Comparison of ENCODE assay signal across 17 cellular contexts in the genomic region with DNA sequence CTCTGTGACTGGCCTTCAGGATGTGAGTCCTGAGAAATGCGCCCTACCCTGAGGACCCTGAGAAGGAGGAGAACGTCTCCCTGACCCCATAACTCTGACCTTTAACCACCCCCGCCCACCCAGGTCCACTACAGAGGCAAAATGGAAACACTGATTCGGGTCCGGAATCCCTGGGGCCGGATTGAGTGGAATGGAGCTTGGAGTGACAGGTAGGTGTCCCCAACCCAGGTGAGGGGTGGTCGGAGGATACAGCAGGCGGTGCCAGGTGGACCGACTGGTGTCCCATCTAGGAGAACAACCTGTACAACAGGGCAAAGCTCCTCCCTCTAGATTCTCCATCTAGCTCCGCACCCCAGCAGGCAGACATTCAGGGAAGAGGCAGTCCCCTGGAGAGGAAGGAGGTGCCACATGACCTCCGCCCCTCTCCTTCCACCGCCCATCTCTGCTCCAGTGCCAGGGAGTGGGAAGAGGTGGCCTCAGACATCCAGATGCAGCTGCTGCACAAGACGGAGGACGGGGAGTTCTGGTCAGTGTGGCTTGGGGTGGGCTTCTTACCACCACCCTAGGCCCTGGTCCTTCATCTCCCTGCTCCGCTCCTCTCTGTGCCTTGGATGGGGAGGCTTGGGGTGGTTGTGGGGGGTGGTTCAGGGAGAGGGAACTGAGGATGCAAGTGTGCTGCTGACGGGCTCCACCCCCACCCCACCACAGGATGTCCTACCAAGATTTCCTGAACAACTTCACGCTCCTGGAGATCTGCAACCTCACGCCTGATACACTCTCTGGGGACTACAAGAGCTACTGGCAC. TPM values are rescaled to one million over a fixed set of nuclear protein-coding genes. Genes with fewer than 3 reads are reported as not detected.
A peak's percentile ranks its signal among the peaks of the same experiment; 100 is the strongest.
DNase-seq lines count a peak whose midpoint lies in the region; ATAC-seq and TF ChIP-seq lines count a peak whose summit lies in the region.
"Had no signal": no experiment of that assay in that cellular context is flagged by ENCODE, and none has a peak within 500 bp of the region (broad histone marks: within the 10 kb centered on the region; RNA-seq: fewer than 3 reads in every experiment).

No MANE protein-coding gene starts in this region.

- ATAC-seq in lower lobe of right lung (no peak), HG03175 (IDR thresholded peaks at IDR 0.05; ENCODE audit: unreplicated experiment) (no peak)
- ATAC-seq: foreskin keratinocyte had no signal

- no peaks in the 10 kb centered on the region for H3K27me3 ChIP-seq in BLaER1 treated with 17β-estradiol and CSF1 and Interleukin-3, amounts not matched to agents 10 nM and 100 nM
- H3K27me3 ChIP-seq in lower lobe of right lung (ENCODE audit: low read depth) (no peaks in the 10 kb centered on the region), stomach (no peaks in the 10 kb centered on the region)
- H3K27me3 ChIP-seq: foreskin keratinocyte had no signal

- peaks cover 24 to 49% (median 38%) of the 10 kb centered on the region in 10 experiments for H3K4me1 ChIP-seq in BLaER1 treated with 17β-estradiol and CSF1 and Interleukin-3, amounts not matched to agents 10 nM and 100 nM
- H3K4me1 ChIP-seq in lower lobe of right lung (peaks cover 3% of the 10 kb centered on the region), stomach (peaks cover 7 to 19% (median 8%) of the 10 kb centered on the region in 4 donors)

- H3K27me3 Mint-ChIP-seq in T-helper 2 cell treated with Interferon-gamma antibody and Interleukin-4, amounts not matched to agents 5 μg/mL and 100 μg/mL, for 36 hours (ENCODE audit: low read depth): no peaks in the 10 kb centered on the region

- no peaks in the 10 kb centered on the region for H3K9me3 Mint-ChIP-seq in T-helper 2 cell treated with Interferon-gamma antibody and Interleukin-4, amounts not matched to agents 5 μg/mL and 100 μg/mL, for 36 hours
- H3K9me3 Mint-ChIP-seq: activated CD4-positive, alpha-beta memory T cell treated with anti-CD3 and anti-CD28 coated beads, Interleukin-2, amount 10 ng/mL, durations not matched to agents 7 days and 5 days had no signal

- H3K4me2 ChIP-seq in BLaER1 treated with 17β-estradiol and CSF1 and Interleukin-3, amounts not matched to agents 10 nM and 100 nM: peak overlapping the region; percentile 82 to 100 (median 97)

- H3K4me3 Mint-ChIP-seq in T-helper 2 cell treated with Interferon-gamma antibody and Interleukin-4, amounts not matched to agents 5 μg/mL and 100 μg/mL, for 36 hours: peak overlapping the region; percentile 32
- H3K4me3 Mint-ChIP-seq: activated CD4-positive, alpha-beta memory T cell treated with anti-CD3 and anti-CD28 coated beads, Interleukin-2, amount 10 ng/mL, durations not matched to agents 7 days and 5 days had no signal

- H3K4me3 ChIP-seq in BLaER1 treated with 17β-estradiol and CSF1 and Interleukin-3, amounts not matched to agents 10 nM and 100 nM: peak overlapping the region; percentile 28 to 70 (median 53); a peak in 19 of 20 replicates
- H3K4me3 ChIP-seq in GM12864 (ENCODE audit: low read depth, low read length): peak overlapping the region; percentile 10; the same call in 1 of the 2 replicates
- no peak overlapping the region for H3K4me3 ChIP-seq in lower lobe of right lung
- no peak overlapping the region for H3K4me3 ChIP-seq in stomach

- no peaks in the 10 kb centered on the region for H3K36me3 ChIP-seq in BLaER1 treated with 17β-estradiol and CSF1 and Interleukin-3, amounts not matched to agents 10 nM and 100 nM
- H3K36me3 ChIP-seq in lower lobe of right lung (no peaks in the 10 kb centered on the region), stomach (no peaks in the 10 kb centered on the region)

- peaks cover 0 to 22% (median 0%) of the 10 kb centered on the region in 11 experiments; a peak in 3 of 22 replicates for H4K20me1 ChIP-seq in BLaER1 treated with 17β-estradiol and CSF1 and Interleukin-3, amounts not matched to agents 10 nM and 100 nM

- TF ChIP-seq EP300 in stomach (IDR thresholded peaks at IDR 0.05): no peak

- intact Hi-C loops in lower lobe of right lung (cut with DNase I) (loop anchor here (10.0 kb wide), 1 partner anchor 58 kb away; no protein-coding TSS in a partner anchor), stomach (cut with DNase I; ENCODE audit: low total_unique reads) (loop anchor here (10.0 kb wide), 1 partner anchor 58 kb away; no protein-coding TSS in a partner anchor)

- H3K36me3 Mint-ChIP-seq in T-helper 2 cell treated with Interferon-gamma antibody and Interleukin-4, amounts not matched to agents 5 μg/mL and 100 μg/mL, for 36 hours (ENCODE audit: low read depth): no peaks in the 10 kb centered on the region

- H3K4me1 Mint-ChIP-seq in T-helper 2 cell treated with Interferon-gamma antibody and Interleukin-4, amounts not matched to agents 5 μg/mL and 100 μg/mL, for 36 hours (ENCODE audit: low read depth): peaks cover 9% of the 10 kb centered on the region

- H3K27ac ChIP-seq in BLaER1 treated with 17β-estradiol and CSF1 and Interleukin-3, amounts not matched to agents 10 nM and 100 nM: peak overlapping the region in 9 of 11 experiments; percentile 11 to 66 (median 53); a peak in 13 of 22 replicates
- H3K27ac ChIP-seq in lower lobe of right lung: no peak overlapping the region
- H3K27ac ChIP-seq in stomach: no peak overlapping the region
- H3K27ac ChIP-seq: foreskin keratinocyte had no signal

- H3K9me3 ChIP-seq in BLaER1 treated with 17β-estradiol and CSF1 and Interleukin-3, amounts not matched to agents 10 nM and 100 nM (replicated peaks in 1 of 11): no peaks in the 10 kb centered on the region; a peak in 1 of 22 replicates
- no peaks in the 10 kb centered on the region for H3K9me3 ChIP-seq in lower lobe of right lung
- no peaks in the 10 kb centered on the region for H3K9me3 ChIP-seq in stomach

- DNase-seq in GM12864 (ENCODE audit: low read depth) (no peak), lower lobe of right lung (peak; percentile 37), mucosa of gallbladder (ENCODE audit: low spot score) (no peak), HUDEP-2 (lab: John Stamatoyannopoulos, UW; ENCODE audit: unreplicated experiment in 76 of 76) (no peak), stomach (no peak)
- DNase-seq in T-helper 2 cell treated with Interferon-gamma antibody and Interleukin-4, amounts not matched to agents 5 μg/mL and 100 μg/mL, for 36 hours (ENCODE audit: low spot score): no peak
- DNase-seq: activated naive CD4-positive, alpha-beta T cell; AML-193; foreskin keratinocyte; NCI-H2081; NCI-H526 treated with DMSO at 0.1 percent for 48 hours; T1000 had no signal

- no peak for TF ChIP-seq CTCF in GM12864 (IDR thresholded peaks at IDR 0.05; ENCODE audit: low read depth, low read length, missing control alignments)
- TF ChIP-seq CTCF in lower lobe of right lung (IDR thresholded peaks at IDR 0.05): no peak
- no peak for TF ChIP-seq CTCF in stomach (IDR thresholded peaks at IDR 0.05)

- no peak for TF ChIP-seq POLR2A in stomach (IDR thresholded peaks at IDR 0.05)

- WGBS in stomach, 5 donors: 73 to 90% (median 81%) methylated on average over 16 to 18 of the region's 18 CpGs

- H3K27ac Mint-ChIP-seq in T-helper 2 cell treated with Interferon-gamma antibody and Interleukin-4, amounts not matched to agents 5 μg/mL and 100 μg/mL, for 36 hours: no peak overlapping the region
- H3K27ac Mint-ChIP-seq: activated CD4-positive, alpha-beta memory T cell treated with anti-CD3 and anti-CD28 coated beads, Interleukin-2, amount 10 ng/mL, durations not matched to agents 7 days and 5 days had no signal

- H3K9ac ChIP-seq in BLaER1 treated with 17β-estradiol and CSF1 and Interleukin-3, amounts not matched to agents 10 nM and 100 nM: peak overlapping the region in 10 of 11 experiments; percentile 12 to 63 (median 45); a peak in 17 of 22 replicates

RNA-seq across cellular contexts. Expression of gene CAPN11, which starts 17.7 kb away (rescaled TPM):
- 0.27 TPM for total RNA-seq in lower lobe of right lung
- 0.95 TPM for total RNA-seq in mucosa of gallbladder
- under 1 TPM in 1 of 5 donors, not detected in 4; 0.18 TPM for total RNA-seq in stomach
- polyA plus RNA-seq in stomach: under 1 TPM in 2 of 3 donors, not detected in 1; 0.15 to 0.19 TPM
- total RNA-seq: bronchial epithelial cell, foreskin keratinocyte, osteoblast had no signal
- polyA plus RNA-seq: foreskin keratinocyte had no signal

RNA-seq across cellular contexts. Expression of gene MYMX, which starts 40.4 kb away (rescaled TPM):
- total RNA-seq in lower lobe of right lung: not detected
- total RNA-seq in mucosa of gallbladder: 0.26 TPM
- not detected for total RNA-seq in stomach
- 1 to 10 TPM in 1 of 3 donors, under 1 TPM in 1, not detected in 1; 0.95 to 3.4 TPM for polyA plus RNA-seq in stomach
- total RNA-seq: activated CD4-positive, alpha-beta memory T cell treated with anti-CD3 and anti-CD28 coated beads, Interleukin-2, amount 10 ng/mL, durations not matched to agents 7 days and 5 days; bronchial epithelial cell; foreskin keratinocyte; osteoblast had no signal
- polyA plus RNA-seq: foreskin keratinocyte had no signal

RNA-seq across cellular contexts. Expression of gene SLC29A1, which starts 47.1 kb away (rescaled TPM):
- total RNA-seq in lower lobe of right lung: 36.2 TPM
- total RNA-seq in mucosa of gallbladder: 66.1 TPM
- total RNA-seq in stomach: 100 to 1,000 TPM in 2 of 5 donors, 10 to 100 TPM in 3; 26.4 to 217 (median 77.4) TPM
- 10 to 100 TPM; 22.6 to 33.5 (median 29.0) TPM for polyA plus RNA-seq in stomach

RNA-seq across cellular contexts. Expression of gene TMEM63B, which starts 49.0 kb away (rescaled TPM):
- total RNA-seq in lower lobe of right lung (99.2 TPM), mucosa of gallbladder (71.8 TPM), stomach (10 to 100 TPM; 20.7 to 90.6 (median 57.8) TPM)
- polyA plus RNA-seq in stomach: 10 to 100 TPM in 2 of 3 donors, 1 to 10 TPM in 1; 5.5 to 16.8 (median 14.8) TPM

RNA-seq across cellular contexts. Expression of gene MRPL14, which starts 49.1 kb away (rescaled TPM):
- 83.9 TPM for total RNA-seq in lower lobe of right lung
- 30.7 TPM for total RNA-seq in mucosa of gallbladder
- total RNA-seq in stomach: 10 to 100 TPM; 17.0 to 59.1 (median 37.3) TPM
- polyA plus RNA-seq in stomach: 10 to 100 TPM; 61.1 to 82.3 (median 78.7) TPM

Comparison
In these comparisons a context has a peak if more than half of its experiments do, and no peak if none do; other contexts are left out.
1. H3K27ac ChIP-seq: peak in BLaER1 treated with 17β-estradiol and CSF1 and Interleukin-3, amounts not matched to agents 10 nM and 100 nM (9 of 11); none in lower lobe of right lung (single experiment) and stomach (0 of 5).
2. H3K4me3 ChIP-seq: peak in BLaER1 treated with 17β-estradiol and CSF1 and Interleukin-3, amounts not matched to agents 10 nM and 100 nM (10 of 10) and GM12864 (single experiment); none in lower lobe of right lung (single experiment) and stomach (0 of 4).